Comparison of ENCODE assay signal across 9 cellular contexts in the genomic region with DNA sequence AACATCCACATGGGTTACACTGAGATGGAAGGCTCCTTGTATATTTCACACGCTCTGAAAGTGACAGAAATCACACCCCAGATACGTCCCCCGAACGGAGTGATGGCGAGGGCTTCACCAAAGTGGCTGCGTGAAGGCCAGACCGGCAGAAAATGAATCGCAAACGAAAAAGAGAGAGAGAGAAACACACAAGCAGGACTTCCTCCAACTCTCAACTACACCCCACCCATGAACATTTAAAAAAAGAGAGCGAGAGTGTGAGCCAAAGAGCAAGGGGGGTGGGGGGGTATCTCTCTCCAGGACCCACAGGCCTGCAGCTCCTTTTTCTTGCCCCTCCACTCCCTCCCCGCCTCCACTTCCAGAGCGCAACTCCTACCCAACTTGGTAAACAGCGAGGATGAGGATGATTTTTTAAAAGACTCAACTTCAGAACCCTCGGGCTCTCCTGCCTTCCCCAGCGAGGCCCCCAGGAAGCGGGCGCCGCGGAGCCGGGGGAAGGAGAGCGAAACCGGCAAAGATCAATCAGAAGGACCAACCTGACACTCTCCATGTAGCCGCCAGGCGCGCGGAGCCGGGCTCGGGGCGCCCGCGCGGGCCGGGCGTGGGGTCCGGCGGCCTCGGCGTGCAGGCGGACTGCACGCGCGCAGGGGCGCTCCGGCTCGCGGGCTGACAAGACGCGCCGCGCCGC.
A peak's percentile ranks its signal among the peaks of the same experiment; 100 is the strongest.
DNase-seq lines count a peak whose midpoint lies in the region; ATAC-seq and TF ChIP-seq lines count a peak whose summit lies in the region.
"Had no signal": no experiment of that assay in that cellular context is flagged by ENCODE, and none has a peak within 500 bp of the region (broad histone marks: within the 10 kb centered on the region; RNA-seq: fewer than 3 reads in every experiment).

No MANE protein-coding gene starts in this region.

- H3K4me1 ChIP-seq in OCI-LY3 (ENCODE audit: low read length) = peaks cover 74% of the 10 kb centered on the region
- H3K4me1 ChIP-seq in neural progenitor cell = peaks cover 38% of the 10 kb centered on the region
- peaks cover 44 to 67% (median 53%) of the 10 kb centered on the region in 4 donors for H3K4me1 ChIP-seq in upper lobe of left lung

- peaks cover 100% of the 10 kb centered on the region for H3K79me2 ChIP-seq in OCI-LY3 (ENCODE audit: low read length)
- peaks cover 42% of the 10 kb centered on the region for H3K79me2 ChIP-seq in neural progenitor cell (ENCODE audit: low read depth)

- TF ChIP-seq EP300 in upper lobe of left lung (IDR thresholded peaks at IDR 0.05) = no peak

- H3K4me3 ChIP-seq in OCI-LY3 (ENCODE audit: low read length) = peak overlapping the region; percentile 86
- peak overlapping the region; percentile 65 for H3K4me3 ChIP-seq in fibroblast of villous mesenchyme (ENCODE audit: low read depth, low read length)
- H3K4me3 ChIP-seq in neural progenitor cell = peak overlapping the region; percentile 57
- H3K4me3 ChIP-seq in upper lobe of left lung = peak overlapping the region; percentile 36 to 78 (median 70)

- peak overlapping the region; percentile 94 for H3K27ac ChIP-seq in OCI-LY3 (ENCODE audit: low read length)
- H3K27ac ChIP-seq in neural progenitor cell = no peak overlapping the region
- H3K27ac ChIP-seq in upper lobe of left lung = peak overlapping the region; percentile 90 to 96 (median 92)

- no peaks in the 10 kb centered on the region for H3K27me3 Mint-ChIP-seq in activated T-helper 2 cell treated with anti-CD3 and anti-CD28 coated beads, Interferon-gamma antibody, Interleukin-2, Interleukin-4, amounts not matched to agents 10 μg/mL and 5 μg/mL and 100 μg/mL, durations not matched to agents 14 hours and 24 hours and 36 hours (ENCODE audit: low read depth)
- H3K27me3 Mint-ChIP-seq in neural progenitor cell (ENCODE audit: insufficient read depth, low read depth) = no peaks in the 10 kb centered on the region
- H3K27me3 Mint-ChIP-seq: activated naive CD4-positive, alpha-beta T cell treated with anti-CD3 and anti-CD28 coated beads, Interleukin-2, amount 50 U/mL, for 24 hours had no signal

- H3K27me3 ChIP-seq in OCI-LY3 (ENCODE audit: low read depth, low read length) = no peaks in the 10 kb centered on the region
- H3K27me3 ChIP-seq in neural progenitor cell = peaks cover 4% of the 10 kb centered on the region
- H3K27me3 ChIP-seq in upper lobe of left lung = no peaks in the 10 kb centered on the region

- DNase-seq in GM03348 (ENCODE audit: low spot score) = peak; percentile 89
- peak; percentile 68 for DNase-seq in activated T-helper 2 cell treated with anti-CD3 and anti-CD28 coated beads, Interferon-gamma antibody, Interleukin-2, Interleukin-4, amounts not matched to agents 10 μg/mL and 5 μg/mL and 100 μg/mL, durations not matched to agents 14 hours and 24 hours and 36 hours (ENCODE audit: low spot score)
- DNase-seq in fibroblast of villous mesenchyme (ENCODE audit: low read depth) = peak; percentile 60
- DNase-seq in neural progenitor cell (ENCODE audit: low spot score) = peak; percentile 76
- DNase-seq in upper lobe of left lung = no peak

- H3K27ac Mint-ChIP-seq in activated T-helper 2 cell treated with anti-CD3 and anti-CD28 coated beads, Interferon-gamma antibody, Interleukin-2, Interleukin-4, amounts not matched to agents 10 μg/mL and 5 μg/mL and 100 μg/mL, durations not matched to agents 14 hours and 24 hours and 36 hours = no peak overlapping the region
- no peak overlapping the region for H3K27ac Mint-ChIP-seq in neural progenitor cell

- H3K9me3 Mint-ChIP-seq in activated T-helper 2 cell treated with anti-CD3 and anti-CD28 coated beads, Interferon-gamma antibody, Interleukin-2, Interleukin-4, amounts not matched to agents 10 μg/mL and 5 μg/mL and 100 μg/mL, durations not matched to agents 14 hours and 24 hours and 36 hours = no peaks in the 10 kb centered on the region
- no peaks in the 10 kb centered on the region for H3K9me3 Mint-ChIP-seq in neural progenitor cell
- H3K9me3 Mint-ChIP-seq: activated naive CD4-positive, alpha-beta T cell treated with anti-CD3 and anti-CD28 coated beads, Interleukin-2, amount 50 U/mL, for 24 hours had no signal

- H3K4me1 Mint-ChIP-seq in activated T-helper 2 cell treated with anti-CD3 and anti-CD28 coated beads, Interferon-gamma antibody, Interleukin-2, Interleukin-4, amounts not matched to agents 10 μg/mL and 5 μg/mL and 100 μg/mL, durations not matched to agents 14 hours and 24 hours and 36 hours (ENCODE audit: low read depth) = peaks cover 58% of the 10 kb centered on the region
- peaks cover 56% of the 10 kb centered on the region for H3K4me1 Mint-ChIP-seq in neural progenitor cell

- H4K20me1 ChIP-seq in OCI-LY3 (ENCODE audit: insufficient read depth, low read length) (peaks cover 80% of the 10 kb centered on the region), neural progenitor cell (ENCODE audit: low read depth) (peaks cover 61% of the 10 kb centered on the region)

- H3K4me2 ChIP-seq in OCI-LY3 (ENCODE audit: low read length) (peak overlapping the region; percentile 89), neural progenitor cell (peak overlapping the region; percentile 95)

- peaks cover 21% of the 10 kb centered on the region for H3K36me3 Mint-ChIP-seq in activated T-helper 2 cell treated with anti-CD3 and anti-CD28 coated beads, Interferon-gamma antibody, Interleukin-2, Interleukin-4, amounts not matched to agents 10 μg/mL and 5 μg/mL and 100 μg/mL, durations not matched to agents 14 hours and 24 hours and 36 hours (ENCODE audit: low read depth)
- no peaks in the 10 kb centered on the region for H3K36me3 Mint-ChIP-seq in neural progenitor cell

- H2AFZ ChIP-seq in OCI-LY3 (ENCODE audit: low read depth, low read length) = no peak overlapping the region
- peak overlapping the region; percentile 19 for H2AFZ ChIP-seq in neural progenitor cell (replicated peaks)

- H3K9me3 ChIP-seq in OCI-LY3 (ENCODE audit: insufficient read depth, low read length) (no peaks in the 10 kb centered on the region), neural progenitor cell (ENCODE audit: low read depth) (no peaks in the 10 kb centered on the region), upper lobe of left lung (no peaks in the 10 kb centered on the region)

- H3K9ac ChIP-seq in OCI-LY3 (ENCODE audit: low read length) (peak overlapping the region; percentile 93), neural progenitor cell (no peak overlapping the region)

- peaks cover 10% of the 10 kb centered on the region for H3K36me3 ChIP-seq in OCI-LY3 (replicated peaks; ENCODE audit: low read depth, low read length)
- H3K36me3 ChIP-seq in neural progenitor cell = no peaks in the 10 kb centered on the region
- H3K36me3 ChIP-seq in upper lobe of left lung = no peaks in the 10 kb centered on the region

- H3K4me3 Mint-ChIP-seq in activated T-helper 2 cell treated with anti-CD3 and anti-CD28 coated beads, Interferon-gamma antibody, Interleukin-2, Interleukin-4, amounts not matched to agents 10 μg/mL and 5 μg/mL and 100 μg/mL, durations not matched to agents 14 hours and 24 hours and 36 hours (ENCODE audit: low read depth) = no peak overlapping the region
- H3K4me3 Mint-ChIP-seq in neural progenitor cell = no peak overlapping the region

- 0% methylated on average over 12 to 34 of the region's 51 CpGs for WGBS in upper lobe of left lung, 2 donors

- ATAC-seq in HG02571 (IDR thresholded peaks at IDR 0.05; ENCODE audit: unreplicated experiment) = peak; percentile 30
- peak; percentile 70 to 71 for ATAC-seq in upper lobe of left lung (ENCODE audit: low FRiP score in 2 of 2)
- no peak for ATAC-seq in HG03108 (IDR thresholded peaks at IDR 0.05; ENCODE audit: unreplicated experiment)

- intact Hi-C loops in activated T-helper 2 cell treated with anti-CD3 and anti-CD28 coated beads, Interferon-gamma antibody, Interleukin-2, Interleukin-4, amounts not matched to agents 10 μg/mL and 5 μg/mL and 100 μg/mL, durations not matched to agents 14 hours and 24 hours and 36 hours (cut with micrococcal nuclease) = loop anchor here (5.0 to 10.0 kb wide), 5 partner anchors 123 to 510 kb away; no protein-coding TSS in a partner anchor

- TF ChIP-seq CTCF in OCI-LY3 (IDR thresholded peaks at IDR 0.05; ENCODE audit: low read depth, low read length) = no peak
- no peak for TF ChIP-seq CTCF in fibroblast of villous mesenchyme (IDR thresholded peaks at IDR 0.05; ENCODE audit: insufficient read depth, low read depth, low read length)
- TF ChIP-seq CTCF in neural progenitor cell (IDR thresholded peaks at IDR 0.05) = no peak
- peak in 3 of 6 experiments; percentile 10 to 62 (median 23) for TF ChIP-seq CTCF in upper lobe of left lung (IDR thresholded peaks at IDR 0.05)

- peak in 1 of 4 donors; percentile 40 for TF ChIP-seq POLR2A in upper lobe of left lung (IDR thresholded peaks at IDR 0.05)

- H3F3A ChIP-seq in neural progenitor cell (ENCODE audit: low read depth) = peaks cover 36% of the 10 kb centered on the region

Comparison
In these comparisons a context has a peak if more than half of its experiments do, and no peak if none do; other contexts are left out.
1. DNase-seq: peak in GM03348 (single experiment), activated T-helper 2 cell treated with anti-CD3 and anti-CD28 coated beads, Interferon-gamma antibody, Interleukin-2, Interleukin-4, amounts not matched to agents 10 μg/mL and 5 μg/mL and 100 μg/mL, durations not matched to agents 14 hours and 24 hours and 36 hours (single experiment), fibroblast of villous mesenchyme (single experiment) and neural progenitor cell (single experiment); none in upper lobe of left lung (0 of 2).
2. Peak in every context shown above with its lines, with median percentiles within 50 percentile points of each other: H3K4me3 ChIP-seq.